29 cellular contexts compared by ENCODE assay signal in genomic region chr5:120632430-120632829, GRCh38.
"Had no signal": no experiment of that assay in that cellular context is flagged by ENCODE, and none has a peak within 500 bp of the region (broad histone marks: within the 10 kb centered on the region; RNA-seq: fewer than 3 reads in every experiment).

No MANE protein-coding gene starts in this region.

- H3K27me3 Mint-ChIP-seq: dendritic cell treated with granulocyte-macrophage colony-stimulating factor and Interleukin-4, amounts not matched to agents 40 ng/mL and 50 ng/mL, for 4 days; effector memory CD8-positive, alpha-beta T cell had no signal

- H3K4me1 ChIP-seq: colonic mucosa, esophagus muscularis mucosa, esophagus squamous epithelium, foreskin keratinocyte, gastroesophageal sphincter, heart left ventricle, heart right ventricle had no signal

- H3K79me2 ChIP-seq: hepatocyte had no signal

- DNase-seq: colonic mucosa; cortex of kidney; dermis blood vessel endothelial cell; dorsolateral prefrontal cortex; effector CD4-positive, alpha-beta T cell; effector CD8-positive, alpha-beta T cell; effector memory CD4-positive, alpha-beta T cell; effector memory CD8-positive, alpha-beta T cell; erythroblast; esophagus squamous epithelium; foreskin fibroblast; foreskin keratinocyte; foreskin melanocyte; gastrocnemius medialis; glutamatergic neuron; head of caudate nucleus; heart left ventricle; heart right ventricle; hippocampal formation had no signal

- H2AFZ ChIP-seq: hepatocyte had no signal

- H3K27ac ChIP-seq: colonic mucosa, coronary artery, dorsolateral prefrontal cortex, epithelial cell of prostate, esophagus muscularis mucosa, esophagus squamous epithelium, foreskin keratinocyte, gastrocnemius medialis, gastroesophageal sphincter, heart left ventricle, heart right ventricle, hepatocyte had no signal

- H3K4me3 ChIP-seq: colonic mucosa, coronary artery, dorsolateral prefrontal cortex, esophagus muscularis mucosa, esophagus squamous epithelium, gastrocnemius medialis, gastroesophageal sphincter, heart left ventricle, heart right ventricle, hepatocyte had no signal

- H3K27ac Mint-ChIP-seq: dendritic cell treated with granulocyte-macrophage colony-stimulating factor and Interleukin-4, amounts not matched to agents 40 ng/mL and 50 ng/mL, for 4 days; effector memory CD8-positive, alpha-beta T cell had no signal

- ATAC-seq: effector memory CD8-positive, alpha-beta T cell; esophagus mucosa; foreskin keratinocyte; gastrocnemius medialis; gastroesophageal sphincter; heart left ventricle; heart right ventricle had no signal

- FAIRE-seq: endometrium, endothelial cell of umbilical vein, frontal cortex had no signal

- H3K27me3 ChIP-seq: colonic mucosa, dorsolateral prefrontal cortex, esophagus muscularis mucosa, esophagus squamous epithelium, foreskin keratinocyte, gastrocnemius medialis, gastroesophageal sphincter, heart left ventricle, heart right ventricle, hepatocyte had no signal

- H3K4me2 ChIP-seq: hepatocyte had no signal

- H3K36me3 ChIP-seq: colonic mucosa, esophagus muscularis mucosa, esophagus squamous epithelium, gastrocnemius medialis, gastroesophageal sphincter, heart left ventricle, heart right ventricle had no signal

- H3K4me3 Mint-ChIP-seq: dendritic cell treated with granulocyte-macrophage colony-stimulating factor and Interleukin-4, amounts not matched to agents 40 ng/mL and 50 ng/mL, for 4 days; effector memory CD8-positive, alpha-beta T cell had no signal

- H3K9me3 ChIP-seq: colonic mucosa, esophagus muscularis mucosa, esophagus squamous epithelium, gastrocnemius medialis, gastroesophageal sphincter, heart left ventricle had no signal
